8 cellular contexts compared by ENCODE assay signal in genomic region chr4:88696620-88697019, GRCh38. TPM values are rescaled to one million over a fixed set of nuclear protein-coding genes. Genes with fewer than 3 reads are reported as not detected.
A peak's percentile ranks its signal among the peaks of the same experiment; 100 is the strongest.
DNase-seq lines count a peak whose midpoint lies in the region; ATAC-seq, FAIRE-seq and TF ChIP-seq lines count a peak whose summit lies in the region.

No MANE protein-coding gene starts in this region.

- no peak overlapping the region for H3K27ac ChIP-seq in keratinocyte (ENCODE audit: control insufficient read depth, insufficient read depth, low read length)
- H3K27ac ChIP-seq in stomach: peak overlapping the region in 3 of 5 donors; percentile 82 to 87 (median 82)

- dilution Hi-C loops in keratinocyte (cut with MboI; ENCODE audit: extremely low pct_ligation_motif_present, low sequenced_read_pairs): no loop called here

- POLR2A ChIA-PET in activated CD4-positive, alpha-beta T cell treated with anti-CD3 and anti-CD28 coated beads, Interleukin-2, amount 10 ng/mL, durations not matched to agents 7 days and 5 days (lab: Charles Lee): no interaction called here

- no peaks in the 10 kb centered on the region for H3K79me2 ChIP-seq in keratinocyte (ENCODE audit: control insufficient read depth, insufficient read depth, low read length)

- H3K4me1 ChIP-seq in adipocyte (ENCODE audit: control insufficient read depth, insufficient read depth, low read length) (no peaks in the 10 kb centered on the region), keratinocyte (ENCODE audit: control insufficient read depth, extremely low read depth, insufficient read depth, low read length) (peaks cover 2% of the 10 kb centered on the region), stomach (peaks cover 0 to 25% (median 5%) of the 10 kb centered on the region in 4 donors)

- H3K9ac ChIP-seq in adipocyte (ENCODE audit: low read length) (peak overlapping the region; percentile 81), keratinocyte (ENCODE audit: control insufficient read depth, extremely low read depth, insufficient read depth, low read length) (peak overlapping the region; percentile 49)

- no peaks in the 10 kb centered on the region for H3K27me3 Mint-ChIP-seq in activated CD4-positive, alpha-beta T cell treated with anti-CD3 and anti-CD28 coated beads, Interleukin-2, amount 10 ng/mL, durations not matched to agents 7 days and 5 days

- no peaks in the 10 kb centered on the region for H4K20me1 ChIP-seq in keratinocyte (ENCODE audit: control insufficient read depth, extremely low read depth, insufficient read depth, low read length)

- peak overlapping the region; percentile 88 for H3K4me3 ChIP-seq in adipocyte (ENCODE audit: low read length)
- peak overlapping the region in 1 of 3 experiments; percentile 68 for H3K4me3 ChIP-seq in keratinocyte (ENCODE audit: control insufficient read depth in 2 of 3, extremely low read depth in 1 of 3, insufficient read depth in 2 of 3, low read depth in 1 of 3, low read length in 3 of 3)
- peak overlapping the region; percentile 51 to 62 (median 57) for H3K4me3 ChIP-seq in stomach

- peaks cover 17% of the 10 kb centered on the region for H3K4me1 Mint-ChIP-seq in activated CD4-positive, alpha-beta T cell treated with anti-CD3 and anti-CD28 coated beads, Interleukin-2, amount 10 ng/mL, durations not matched to agents 7 days and 5 days

- H3K27ac Mint-ChIP-seq in activated CD4-positive, alpha-beta T cell treated with anti-CD3 and anti-CD28 coated beads, Interleukin-2, amount 10 ng/mL, durations not matched to agents 7 days and 5 days: peak overlapping the region; percentile 87

- H3K9me3 Mint-ChIP-seq in activated CD4-positive, alpha-beta T cell treated with anti-CD3 and anti-CD28 coated beads, Interleukin-2, amount 10 ng/mL, durations not matched to agents 7 days and 5 days: peaks cover 3% of the 10 kb centered on the region

- no peak for ATAC-seq in GM18858 (IDR thresholded peaks at IDR 0.05; ENCODE audit: unreplicated experiment)

- peak overlapping the region; percentile 82 for H3K4me3 Mint-ChIP-seq in activated CD4-positive, alpha-beta T cell treated with anti-CD3 and anti-CD28 coated beads, Interleukin-2, amount 10 ng/mL, durations not matched to agents 7 days and 5 days

- H3K27me3 ChIP-seq in adipocyte (replicated peaks; ENCODE audit: control insufficient read depth, insufficient read depth, low read length) (no peaks in the 10 kb centered on the region), keratinocyte (ENCODE audit: control insufficient read depth, extremely low read depth, insufficient read depth, low read length) (no peaks in the 10 kb centered on the region), stomach (no peaks in the 10 kb centered on the region)

- WGBS in stomach, 5 donors: 58 to 81% (median 74%) methylated on average over 7 of the region's 7 CpGs

- CTCF ChIA-PET in activated CD4-positive, alpha-beta T cell treated with anti-CD3 and anti-CD28 coated beads, Interleukin-2, amount 10 ng/mL, durations not matched to agents 7 days and 5 days (lab: Charles Lee): no interaction called here

- no peak overlapping the region for H2AFZ ChIP-seq in keratinocyte (ENCODE audit: control insufficient read depth, low read length)

- no peak for TF ChIP-seq POLR2A in stomach (IDR thresholded peaks at IDR 0.05)

- TF ChIP-seq CTCF in keratinocyte (optimal IDR thresholded peaks at IDR 0.05 in 1 of 3, IDR thresholded peaks at IDR 0.05 in 1 of 3, conservative IDR thresholded peaks at IDR 0.05 in 1 of 3; ENCODE audit: extremely low read depth in 1 of 3, insufficient read depth in 2 of 3, low read length in 3 of 3) (no peak), stomach (IDR thresholded peaks at IDR 0.05) (no peak)

- H3K36me3 ChIP-seq in adipocyte (ENCODE audit: control insufficient read depth, insufficient read depth, low read length, severe bottlenecking) (peaks cover 5% of the 10 kb centered on the region), keratinocyte (ENCODE audit: control insufficient read depth in 2 of 2, extremely low read depth in 1 of 2, insufficient read depth in 2 of 2, low read length in 2 of 2) (peaks cover 0 to 4% of the 10 kb centered on the region in 2 experiments), stomach (peaks cover 0 to 28% (median 23%) of the 10 kb centered on the region in 4 donors)

- no peak for DNase-seq in activated CD4-positive, alpha-beta T cell treated with anti-CD3 and anti-CD28 coated beads, Interleukin-2, amount 10 ng/mL, durations not matched to agents 7 days and 5 days
- no peak for DNase-seq in activated CD4-positive, alpha-beta T cell treated with anti-CD3 and anti-CD28 coated beads for 1 hour
- DNase-seq in adipocyte (ENCODE audit: low read depth) (peak; percentile 23), keratinocyte (ENCODE audit: low read depth, low spot score) (no peak), stomach (no peak), NCI-H446 (lab: John Stamatoyannopoulos, UW) (no peak), SHP77 treated with DMSO at 0.1 percent for 48 hours (lab: John Stamatoyannopoulos, UW) (no peak)

- H3K9me3 ChIP-seq in adipocyte (ENCODE audit: control insufficient read depth, low read length): no peaks in the 10 kb centered on the region
- H3K9me3 ChIP-seq in keratinocyte (ENCODE audit: control insufficient read depth, low read depth, low read length): no peaks in the 10 kb centered on the region
- H3K9me3 ChIP-seq in stomach: no peaks in the 10 kb centered on the region

- H3K9me1 ChIP-seq in keratinocyte (ENCODE audit: control insufficient read depth, extremely low read depth, insufficient read depth, low read length): no peaks in the 10 kb centered on the region

- H3K36me3 Mint-ChIP-seq in activated CD4-positive, alpha-beta T cell treated with anti-CD3 and anti-CD28 coated beads, Interleukin-2, amount 10 ng/mL, durations not matched to agents 7 days and 5 days (ENCODE audit: low read depth): peaks cover 13% of the 10 kb centered on the region

- H3K4me2 ChIP-seq in keratinocyte (ENCODE audit: control insufficient read depth, extremely low read depth, insufficient read depth, low read depth, low read length): peak overlapping the region; percentile 63

- TF ChIP-seq EP300 in stomach (IDR thresholded peaks at IDR 0.05): no peak

- intact Hi-C loops in stomach (cut with DNase I; ENCODE audit: low total_unique reads): no loop called here

- FAIRE-seq in keratinocyte (lab: Jason Lieb, UNC): peak; percentile 61

RNA-seq across cellular contexts. Expression of gene NAP1L5, which starts 1.0 kb away (rescaled TPM):
- 1 to 10 TPM; 3.7 to 4.3 TPM for total RNA-seq in activated CD4-positive, alpha-beta T cell treated with anti-CD3 and anti-CD28 coated beads, Interleukin-2, amount 10 ng/mL, durations not matched to agents 7 days and 5 days
- polyA plus RNA-seq in keratinocyte (0.89 to 1.8 TPM (median 1.0 TPM) in 3 replicates), stomach (1 to 10 TPM; 3.1 to 6.3 (median 4.7) TPM)
- polyA plus RNA-seq in keratinocyte (2011; ENCODE audit: low read depth): 0.72 TPM
- 1.3 and 2.1 TPM in 2 replicates for polyA plus RNA-seq in keratinocyte (2011; cell fraction: cytosol; rRNA removed)
- polyA plus RNA-seq in keratinocyte (2011; cell fraction: nucleus; rRNA removed): 0.83 and 1.3 TPM in 2 replicates
- polyA plus RNA-seq in keratinocyte (2012; ENCODE audit: low replicate concordance): 1.1 TPM in 2 replicates
- polyA minus RNA-seq in keratinocyte: 1.0 TPM in 1 of 3 replicates, not detected in the others
- not detected for polyA minus RNA-seq in keratinocyte (2011; cell fraction: cytosol; rRNA and poly(A)+ RNA removed)
- polyA minus RNA-seq in keratinocyte (2011; cell fraction: nucleus; rRNA and poly(A)+ RNA removed): not detected in 2 replicates
- total RNA-seq in stomach: 10 to 100 TPM in 1 of 5 donors, 1 to 10 TPM in 3, not detected in 1; 3.5 to 22.6 (median 7.5) TPM
